9 cellular contexts compared by ENCODE assay signal in the genomic region with DNA sequence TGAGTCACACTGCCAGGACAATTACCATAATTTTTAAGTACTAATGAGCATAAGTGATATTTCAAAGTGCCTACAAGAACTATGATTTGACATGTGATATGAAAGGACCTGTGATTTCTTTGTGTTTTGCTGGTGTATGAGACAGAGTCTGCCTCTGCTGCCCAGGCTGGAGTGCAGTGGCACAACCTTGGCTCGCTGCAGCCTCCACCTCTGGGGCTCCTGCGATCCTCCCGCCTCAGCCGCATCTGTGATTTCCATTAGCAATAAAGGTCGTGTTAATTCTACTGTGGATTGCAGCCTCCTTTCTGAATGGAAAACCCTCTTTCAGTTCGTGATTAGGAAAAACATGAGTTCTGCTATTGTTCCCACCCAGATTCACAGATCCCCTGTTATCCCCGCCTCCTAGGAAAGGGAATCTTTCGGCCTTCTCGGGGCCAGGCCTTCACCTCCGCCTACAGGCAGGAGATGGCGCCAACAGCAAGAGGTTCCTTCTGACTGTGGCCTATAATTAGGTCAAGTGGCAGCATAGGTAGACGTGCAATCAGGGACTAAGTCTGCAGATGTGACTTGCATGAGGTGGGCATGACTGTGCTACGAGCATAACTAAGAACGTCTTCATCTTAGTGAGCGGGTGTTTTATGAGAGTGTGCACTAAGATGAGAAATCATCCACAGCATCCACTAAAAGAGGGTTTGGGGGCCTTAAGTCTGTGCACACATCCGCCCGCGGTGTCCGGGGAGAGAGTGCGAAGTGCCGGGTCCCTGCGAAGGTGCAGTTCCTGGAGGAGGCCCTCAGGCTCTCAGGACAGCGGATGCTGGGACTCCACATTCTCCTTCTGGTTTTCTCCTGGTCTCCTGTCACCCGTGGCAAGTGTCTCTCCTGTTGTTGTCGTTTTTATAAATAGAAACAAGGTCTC. TPM values are rescaled to one million over a fixed set of nuclear protein-coding genes. Genes with fewer than 3 reads are reported as not detected.
DNase-seq lines count a peak whose midpoint lies in the region; ATAC-seq, FAIRE-seq and TF ChIP-seq lines count a peak whose summit lies in the region.
"Had no signal": no experiment of that assay in that cellular context is flagged by ENCODE, and none has a peak within 500 bp of the region (broad histone marks: within the 10 kb centered on the region; RNA-seq: fewer than 3 reads in every experiment).

No MANE protein-coding gene starts in this region.

- no peaks in the 10 kb centered on the region for H4K20me1 ChIP-seq in GM12878 (ENCODE audit: control insufficient read depth, insufficient read depth)

- H3K36me3 Mint-ChIP-seq in type B pancreatic cell: no peaks in the 10 kb centered on the region

- peaks cover 10% of the 10 kb centered on the region for H3K4me1 Mint-ChIP-seq in type B pancreatic cell (ENCODE audit: unreplicated experiment)

- ATAC-seq in HG02623 (IDR thresholded peaks at IDR 0.05; ENCODE audit: unreplicated experiment): peak; percentile 58
- peak; percentile 83 for ATAC-seq in Panc1
- ATAC-seq in GM12878: peak; percentile 79

- H3K27ac Mint-ChIP-seq in type B pancreatic cell: peak overlapping the region; percentile 60

- H3K36me3 ChIP-seq in Panc1 (ENCODE audit: control insufficient read depth, insufficient read depth, low read length) (no peaks in the 10 kb centered on the region), GM12878 (ENCODE audit: control insufficient read depth in 2 of 2, insufficient read depth in 2 of 2, low read length in 1 of 2) (no peaks in the 10 kb centered on the region)

- no peak overlapping the region for H2AFZ ChIP-seq in GM12878 (ENCODE audit: control insufficient read depth, low read depth, low read length)

- no peaks in the 10 kb centered on the region for H3K79me2 ChIP-seq in GM12878 (ENCODE audit: control insufficient read depth, insufficient read depth, low read length)

- DNase-seq in Panc1 (ENCODE audit: low read depth, low spot score): no peak
- no peak for DNase-seq in GM12878 (ENCODE audit: low read depth, low spot score)
- peak; percentile 90 for DNase-seq in left kidney (ENCODE audit: low read depth, low spot score)
- no peak for DNase-seq in type B pancreatic cell (ENCODE audit: extremely low spot score, unreplicated experiment)
- DNase-seq in SKM-1 treated with dmso at 0.1 percent for 144 hours (lab: John Stamatoyannopoulos, UW; ENCODE audit: unreplicated experiment): no peak
- DNase-seq in SIG-M5 (lab: John Stamatoyannopoulos, UW): no peak

- H3K4me1 ChIP-seq in Panc1 (ENCODE audit: control insufficient read depth, insufficient read depth, low read length): peaks cover 12% of the 10 kb centered on the region
- H3K4me1 ChIP-seq in GM12878 (ENCODE audit: control insufficient read depth, insufficient read depth, low read length): peaks cover 11% of the 10 kb centered on the region

- H3K27me3 Mint-ChIP-seq in type B pancreatic cell: peaks cover 23% of the 10 kb centered on the region

- H3K4me2 ChIP-seq in GM12878 (ENCODE audit: control insufficient read depth, insufficient read depth): peak overlapping the region; percentile 5; the same call in 1 of the 2 replicates

- no peak overlapping the region for H3K9ac ChIP-seq in GM12878 (ENCODE audit: control insufficient read depth, insufficient read depth, low read length)

- TF ChIP-seq RAD21 in GM12878 (IDR thresholded peaks at IDR 0.05; ENCODE audit: insufficient read depth, low read depth, low read length): peak; percentile 89

- intact Hi-C loops in Panc1 (cut with micrococcal nuclease; ENCODE audit: unreplicated experiment): loop anchor here (10.0 kb wide), 1 partner anchor 377 kb away; the partner anchor contains the start of gene MGAT1
- intact Hi-C loops in GM12878 (cut with micrococcal nuclease; ENCODE audit: unreplicated experiment): no loop called here

- in situ Hi-C loops in Panc1 (cut with HindIII; ENCODE audit: low pct_unique_long_range_greater_than_20kb, low sequenced_read_pairs): no loop called here
- in situ Hi-C loops in GM12878 (cut with MboI): loop anchor here (10.0 kb wide), 1 partner anchor 73 kb away; no protein-coding TSS in a partner anchor

- no TSS peak for BruUV-seq in Panc1 (replicated peaks; lab: Mats Ljungman, UMichigan)
- no TSS peak for BruUV-seq in GM12878 (replicated peaks; lab: Mats Ljungman, UMichigan)

- no peak overlapping the region for H3K27ac ChIP-seq in Panc1 (ENCODE audit: low read length)
- H3K27ac ChIP-seq in GM12878 (ENCODE audit: control insufficient read depth, insufficient read depth): no peak overlapping the region

- CTCF ChIA-PET in Panc1 (lab: Charles Lee) (no interaction called here), GM12878 (lab: Yijun Ruan, JAX) (interaction anchor here (0.6 to 3.3 kb wide), 6 partner anchors 9 to 80 kb away, joined by 3 to 10 read pairs (median 5); no protein-coding TSS in a partner anchor)

- peak; percentile 94 for FAIRE-seq in GM12878 (lab: Jason Lieb, UNC)

- RAD21 ChIA-PET in GM12878 (lab: Charles Lee; ENCODE audit: unreplicated experiment): interaction anchor here (1.2 to 1.6 kb wide), 2 partner anchors 13 to 17 kb away, joined by 4 to 5 read pairs; no protein-coding TSS in a partner anchor

- 48% methylated on average over 25 of the region's 25 CpGs for WGBS in GM12878 (ENCODE audit: insufficient coverage, insufficient replicate concordance, low lambda C conversion rate, missing lambda C conversion rate)

- H3K9me3 ChIP-seq in Panc1 (ENCODE audit: control insufficient read depth, insufficient read depth, low read depth, low read length) (no peaks in the 10 kb centered on the region), GM12878 (replicated peaks; ENCODE audit: control insufficient read depth, insufficient read depth, low read length) (no peaks in the 10 kb centered on the region)

- TF ChIP-seq POLR2A in GM12878 (IDR thresholded peaks at IDR 0.05; ENCODE audit: low read depth, low read length): no peak

- TF ChIP-seq CTCF in GM12874 (IDR thresholded peaks at IDR 0.05; ENCODE audit: insufficient read depth, low read depth, low read length): peak; percentile 74
- TF ChIP-seq CTCF in Panc1 (IDR thresholded peaks at IDR 0.05): peak; percentile 91
- peak; percentile 79 to 85 (median 84) for TF ChIP-seq CTCF in GM12878 (IDR thresholded peaks at IDR 0.05 in 2 of 3, conservative IDR thresholded peaks at IDR 0.05 in 1 of 3; ENCODE audit: control insufficient read depth in 2 of 3, extremely low read depth in 1 of 3, insufficient read depth in 1 of 3, low read depth in 3 of 3, low read length in 3 of 3)
- TF ChIP-seq CTCF in type B pancreatic cell (conservative IDR thresholded peaks at IDR 0.05): peak; percentile 77

- H3K9me3 Mint-ChIP-seq in type B pancreatic cell: no peaks in the 10 kb centered on the region

- no peak; a peak in 1 of 4 replicates for TF ChIP-seq EP300 in GM12878 (IDR thresholded peaks at IDR 0.05; ENCODE audit: borderline replicate concordance in 1 of 2, control insufficient read depth in 1 of 2, low read depth in 2 of 2, low read length in 2 of 2)

- SMC1A ChIA-PET in GM12878 (lab: Charles Lee; ENCODE audit: uncharacterized antibody, unreplicated experiment): no interaction called here

- H3K4me3 ChIP-seq in Panc1 (ENCODE audit: low read depth in 2 of 2, low read length in 2 of 2) (no peak overlapping the region), GM12878 (no peak overlapping the region)

- POLR2A ChIA-PET in Panc1 (lab: Charles Lee) (no interaction called here), GM12878 (lab: Charles Lee) (interaction anchor here (1.0 kb wide), 1 partner anchor 25 kb away, joined by 3 read pairs; no protein-coding TSS in a partner anchor)

- H3K4me3 Mint-ChIP-seq in type B pancreatic cell: peak overlapping the region; percentile 77

- H3K27me3 ChIP-seq in Panc1 (ENCODE audit: control insufficient read depth, insufficient read depth, low read length) (no peaks in the 10 kb centered on the region), GM12878 (replicated peaks in 1 of 2; ENCODE audit: control insufficient read depth in 2 of 2, insufficient read depth in 2 of 2, low read length in 1 of 2) (no peaks in the 10 kb centered on the region)

RNA-seq across cellular contexts. Expression of gene TRIM7, which starts 23.1 kb away (rescaled TPM):
- total RNA-seq in Panc1 (2021; ENCODE audit: unreplicated experiment) (25.8 TPM), GM12878 (2014; rRNA removed) (0.54 and 1.1 TPM in 2 replicates), GM12878 (2014; rRNA removed; fragmentation: Illumina TruSeq; extraction: Trizol) (0.22 and 0.46 TPM in 2 replicates), GM12878 (2021) (0.38 and 0.96 TPM in 2 replicates), type B pancreatic cell (ENCODE audit: low replicate concordance) (0.58 and 0.76 TPM in 2 replicates)
- polyA plus RNA-seq in Panc1 (2012; ENCODE audit: insufficient read length): 21.3 TPM
- 0.59 and 0.84 TPM in 2 replicates for total RNA-seq in GM12878 (2013; cell fraction: nucleolus; rRNA removed)
- 1.1 TPM for polyA plus RNA-seq in GM12878 (2011; ENCODE audit: low read depth)
- polyA plus RNA-seq in GM12878 (2011; rRNA removed) (1.6 TPM in 2 replicates), GM12878 (2014; fragmentation: Illumina TruSeq; extraction: Trizol) (0.32 and 0.33 TPM in 2 replicates), GM12878 (2014; fragmentation: Nextera tagmentation; extraction: Ambion mirVana) (under 1 TPM; 0.02 to 0.20 TPM), GM12878 (2014; rRNA removed) (0.84 and 1.1 TPM in 2 replicates), GM12878 (2016; fragmentation: Nextera tagmentation; extraction: Ambion mirVana) (1 to 10 TPM in 1 of 2 experiments, under 1 TPM in 1; 0.44 to 1.3 TPM)
- 0.97 and 1.0 TPM in 2 replicates for polyA plus RNA-seq in GM12878 (2011; cell fraction: cytosol; rRNA removed)
- polyA plus RNA-seq in GM12878 (2011; cell fraction: nucleus; rRNA removed): 2.2 and 2.4 TPM in 2 replicates
- 0.87 and 1.7 TPM in 2 replicates for polyA plus RNA-seq in GM12878 (2012)
- 0.80 and 0.88 TPM in 2 replicates for polyA minus RNA-seq in GM12878 (2011; rRNA and poly(A)+ RNA removed)
- polyA minus RNA-seq in GM12878 (2011; cell fraction: cytosol; rRNA and poly(A)+ RNA removed): 0.83 and 1.1 TPM in 2 replicates
- polyA minus RNA-seq in GM12878 (2011; cell fraction: nucleus; rRNA and poly(A)+ RNA removed): 0.73 and 1.5 TPM in 2 replicates

RNA-seq across cellular contexts. Expression of gene OR2V2, which starts 34.5 kb away (rescaled TPM):
- total RNA-seq in Panc1 (2021; ENCODE audit: unreplicated experiment) (not detected), GM12878 (2014; rRNA removed) (not detected in 2 replicates), GM12878 (2014; rRNA removed; fragmentation: Illumina TruSeq; extraction: Trizol) (not detected in 2 replicates), GM12878 (2021) (not detected in 2 replicates), type B pancreatic cell (ENCODE audit: low replicate concordance) (not detected in 2 replicates)
- polyA plus RNA-seq in Panc1 (2012; ENCODE audit: insufficient read length): not detected
- total RNA-seq in GM12878 (2013; cell fraction: nucleolus; rRNA removed): 0.20 and 0.56 TPM in 2 replicates
- polyA plus RNA-seq in GM12878 (2011; ENCODE audit: low read depth): not detected
- polyA plus RNA-seq in GM12878 (2011; rRNA removed) (0.14 and 0.26 TPM in 2 replicates), GM12878 (2014; fragmentation: Illumina TruSeq; extraction: Trizol) (0.11 TPM in 1 of 2 replicates, not detected in the other), GM12878 (2014; fragmentation: Nextera tagmentation; extraction: Ambion mirVana) (not detected), GM12878 (2014; rRNA removed) (not detected in 2 replicates), GM12878 (2016; fragmentation: Nextera tagmentation; extraction: Ambion mirVana) (not detected)
- 0.09 and 0.13 TPM in 2 replicates for polyA plus RNA-seq in GM12878 (2011; cell fraction: cytosol; rRNA removed)
- polyA plus RNA-seq in GM12878 (2011; cell fraction: nucleus; rRNA removed): 0.22 and 0.25 TPM in 2 replicates
- polyA plus RNA-seq in GM12878 (2012): not detected in 2 replicates
- 0.05 and 0.88 TPM in 2 replicates for polyA minus RNA-seq in GM12878 (2011; rRNA and poly(A)+ RNA removed)
- not detected in 2 replicates for polyA minus RNA-seq in GM12878 (2011; cell fraction: cytosol; rRNA and poly(A)+ RNA removed)
- 0.24 and 0.29 TPM in 2 replicates for polyA minus RNA-seq in GM12878 (2011; cell fraction: nucleus; rRNA and poly(A)+ RNA removed)
- total RNA-seq: subcutaneous adipose tissue had no signal

RNA-seq across cellular contexts. Expression of gene TRIM41, which starts 41.2 kb away (rescaled TPM):
- total RNA-seq in Panc1 (2021; ENCODE audit: unreplicated experiment): 58.3 TPM
- 72.2 TPM for polyA plus RNA-seq in Panc1 (2012; ENCODE audit: insufficient read length)
- 30.1 and 34.3 TPM in 2 replicates for total RNA-seq in GM12878 (2013; cell fraction: nucleolus; rRNA removed)
- 16.0 and 17.2 TPM in 2 replicates for total RNA-seq in GM12878 (2014; rRNA removed)
- 10.5 and 10.6 TPM in 2 replicates for total RNA-seq in GM12878 (2014; rRNA removed; fragmentation: Illumina TruSeq; extraction: Trizol)
- total RNA-seq in GM12878 (2021): 24.6 and 28.9 TPM in 2 replicates
- polyA plus RNA-seq in GM12878 (2011; ENCODE audit: low read depth): 11.5 TPM
- 14.8 and 17.7 TPM in 2 replicates for polyA plus RNA-seq in GM12878 (2011; rRNA removed)
- 16.4 and 21.9 TPM in 2 replicates for polyA plus RNA-seq in GM12878 (2011; cell fraction: cytosol; rRNA removed)
- polyA plus RNA-seq in GM12878 (2011; cell fraction: nucleus; rRNA removed): 173 and 195 TPM in 2 replicates
- polyA plus RNA-seq in GM12878 (2012): 21.7 and 28.2 TPM in 2 replicates
- 9.4 and 10.6 TPM in 2 replicates for polyA plus RNA-seq in GM12878 (2014; fragmentation: Illumina TruSeq; extraction: Trizol)
- polyA plus RNA-seq in GM12878 (2014; fragmentation: Nextera tagmentation; extraction: Ambion mirVana): 1 to 10 TPM; 1.0 to 3.2 TPM
- 21.5 and 24.4 TPM in 2 replicates for polyA plus RNA-seq in GM12878 (2014; rRNA removed)
- 1 to 10 TPM; 5.2 to 5.5 TPM for polyA plus RNA-seq in GM12878 (2016; fragmentation: Nextera tagmentation; extraction: Ambion mirVana)
- 8.6 and 10.9 TPM in 2 replicates for polyA minus RNA-seq in GM12878 (2011; rRNA and poly(A)+ RNA removed)
- 6.8 and 7.5 TPM in 2 replicates for polyA minus RNA-seq in GM12878 (2011; cell fraction: cytosol; rRNA and poly(A)+ RNA removed)
- polyA minus RNA-seq in GM12878 (2011; cell fraction: nucleus; rRNA and poly(A)+ RNA removed): 16.0 and 24.7 TPM in 2 replicates
- 22.1 and 31.2 TPM in 2 replicates for total RNA-seq in type B pancreatic cell (ENCODE audit: low replicate concordance)

RNA-seq across cellular contexts. Expression of gene OR2V1, which starts 50.9 kb away (rescaled TPM):
- not detected for total RNA-seq in Panc1 (2021; ENCODE audit: unreplicated experiment)
- not detected for polyA plus RNA-seq in Panc1 (2012; ENCODE audit: insufficient read length)
- 1.1 and 2.0 TPM in 2 replicates for total RNA-seq in GM12878 (2013; cell fraction: nucleolus; rRNA removed)
- total RNA-seq in GM12878 (2014; rRNA removed): 0.05 TPM in 1 of 2 replicates, not detected in the other
- not detected in 2 replicates for total RNA-seq in GM12878 (2014; rRNA removed; fragmentation: Illumina TruSeq; extraction: Trizol)
- not detected in 2 replicates for total RNA-seq in GM12878 (2021)
- 0.18 TPM for polyA plus RNA-seq in GM12878 (2011; ENCODE audit: low read depth)
- 3.2 and 4.4 TPM in 2 replicates for polyA plus RNA-seq in GM12878 (2011; rRNA removed)
- polyA plus RNA-seq in GM12878 (2011; cell fraction: cytosol; rRNA removed): 3.7 and 4.0 TPM in 2 replicates
- 1.9 and 4.3 TPM in 2 replicates for polyA plus RNA-seq in GM12878 (2011; cell fraction: nucleus; rRNA removed)
- polyA plus RNA-seq in GM12878 (2012): 0.18 and 0.20 TPM in 2 replicates
- not detected in 2 replicates for polyA plus RNA-seq in GM12878 (2014; fragmentation: Illumina TruSeq; extraction: Trizol)
- polyA plus RNA-seq in GM12878 (2014; fragmentation: Nextera tagmentation; extraction: Ambion mirVana): not detected
- not detected in 2 replicates for polyA plus RNA-seq in GM12878 (2014; rRNA removed)
- polyA plus RNA-seq in GM12878 (2016; fragmentation: Nextera tagmentation; extraction: Ambion mirVana): under 1 TPM in 1 of 2 experiments, not detected in 1; 0.20 TPM
- polyA minus RNA-seq in GM12878 (2011; rRNA and poly(A)+ RNA removed): 3.6 and 4.9 TPM in 2 replicates
- polyA minus RNA-seq in GM12878 (2011; cell fraction: cytosol; rRNA and poly(A)+ RNA removed): 0.53 and 1.8 TPM in 2 replicates
- polyA minus RNA-seq in GM12878 (2011; cell fraction: nucleus; rRNA and poly(A)+ RNA removed): 0.85 and 0.86 TPM in 2 replicates
- not detected in 2 replicates for total RNA-seq in type B pancreatic cell (ENCODE audit: low replicate concordance)
- total RNA-seq: subcutaneous adipose tissue had no signal

Comparison
In these comparisons a context has a peak if more than half of its experiments do, and no peak if none do; other contexts are left out.
1. RNA of gene TRIM7, which starts 23.1 kb away (total RNA-seq): 25.8 TPM in Panc1 (single experiment); 0.58 to 0.76 TPM in type B pancreatic cell and 0.22 to 1.1 TPM in GM12878; every median in the first group is over 10 times any median in the second.
2. Peak in every context shown above with its lines, with median percentiles within 50 percentile points of each other: CTCF ChIP-seq and ATAC-seq.